ENCODE assay signal across 1 cellular context in genomic region chr15:38069506-38069905, GRCh38.
TF ChIP-seq lines count a peak whose summit lies in the region.

No MANE protein-coding gene starts in this region.

TF ChIP-seq in HepG2, 621 proteins besides CTCF, POLR2A, EP300 and RAD21 (continued from another document):
- TF ChIP-seq MAX (IDR thresholded peaks at IDR 0.05) (no peak), ZNF264 (CRISPR knock-in tag; IDR thresholded peaks at IDR 0.05) (no peak)
TF ChIP-seq in HepG2: peak in this region for 0.
